8 cellular contexts compared by ENCODE assay signal in the genomic region with DNA sequence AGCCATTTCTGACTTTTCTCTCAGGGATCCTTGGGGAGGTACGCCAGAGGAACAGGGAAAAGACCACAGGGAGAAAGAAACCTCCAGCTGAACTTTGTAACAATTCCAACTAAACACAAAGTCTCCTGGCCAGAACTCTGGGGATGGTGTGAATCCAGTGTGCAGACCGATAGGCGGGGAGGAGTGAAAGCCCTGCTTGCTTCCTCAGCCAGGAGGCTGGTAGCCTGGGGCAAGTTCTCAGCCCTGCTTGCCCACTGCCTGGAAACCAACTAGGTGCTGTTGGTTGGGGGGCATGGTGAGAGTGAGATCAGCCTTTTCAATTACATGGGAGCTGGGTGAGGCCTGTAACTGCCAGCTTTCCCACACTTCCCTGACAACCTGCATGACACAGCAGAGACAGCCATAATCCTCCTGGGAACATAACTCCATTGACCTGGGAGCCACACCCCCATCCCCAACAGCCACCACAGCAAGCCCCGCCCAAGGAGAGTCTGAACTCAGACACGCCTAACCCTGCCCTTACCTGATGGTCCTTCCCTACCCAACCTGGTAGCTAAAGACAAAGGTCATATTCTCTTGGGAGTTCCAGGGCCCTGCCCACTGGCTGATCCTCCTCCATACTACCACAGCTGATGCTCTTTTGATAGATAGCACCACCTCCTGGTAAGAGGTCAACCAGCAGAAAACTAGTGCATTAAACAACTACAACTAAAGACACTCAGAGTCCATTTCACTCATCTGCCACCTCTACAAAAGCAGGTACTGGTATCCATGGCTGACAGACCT.
DNase-seq lines count a peak whose midpoint lies in the region; ATAC-seq and TF ChIP-seq lines count a peak whose summit lies in the region.

No MANE protein-coding gene starts in this region.

- no peaks in the 10 kb centered on the region for H3K27me3 ChIP-seq in cardiac muscle cell

- H3K9me3 Mint-ChIP-seq in activated CD4-positive, alpha-beta memory T cell treated with anti-CD3 and anti-CD28 coated beads for 36 hours: peaks cover 38% of the 10 kb centered on the region

- intact Hi-C loops in left ventricle myocardium superior (cut with micrococcal nuclease): no loop called here
- intact Hi-C loops in activated CD4-positive, alpha-beta memory T cell treated with anti-CD3 and anti-CD28 coated beads for 36 hours (cut with micrococcal nuclease): loop anchor here (1.0 kb wide), 2 partner anchors 233 to 267 kb away; a partner anchor contains a TSS

- DNase-seq in cardiac muscle cell (ENCODE audit: low read depth in 1 of 2, low spot score in 1 of 2) (peak in 1 of 2 donors; percentile 33), left ventricle myocardium superior (no peak), NCI-H526 (lab: John Stamatoyannopoulos, UW) (peak; percentile 48 to 82), epithelial cell of esophagus (ENCODE audit: low read depth) (peak; percentile 85), occipital lobe (lab: John Stamatoyannopoulos, UW) (no peak)
- DNase-seq in activated CD4-positive, alpha-beta memory T cell treated with anti-CD3 and anti-CD28 coated beads for 36 hours: no peak

- no peaks in the 10 kb centered on the region for H3K4me1 ChIP-seq in cardiac muscle cell (ENCODE audit: low read depth)

- CTCF ChIA-PET in activated CD4-positive, alpha-beta memory T cell treated with anti-CD3 and anti-CD28 coated beads for 36 hours (lab: Charles Lee): interaction anchor here (1.0 to 4.2 kb wide), 5 partner anchors 11 to 267 kb away, joined by 3 to 26 read pairs (median 3); a partner anchor contains a TSS

- H3K4me3 Mint-ChIP-seq in activated CD4-positive, alpha-beta memory T cell treated with anti-CD3 and anti-CD28 coated beads for 36 hours: no peak overlapping the region

- H3K27me3 Mint-ChIP-seq in activated CD4-positive, alpha-beta memory T cell treated with anti-CD3 and anti-CD28 coated beads for 36 hours: no peaks in the 10 kb centered on the region

- H3K4me1 Mint-ChIP-seq in activated CD4-positive, alpha-beta memory T cell treated with anti-CD3 and anti-CD28 coated beads for 36 hours (ENCODE audit: low read depth): peaks cover 4% of the 10 kb centered on the region

- H3K36me3 Mint-ChIP-seq in activated CD4-positive, alpha-beta memory T cell treated with anti-CD3 and anti-CD28 coated beads for 36 hours: peaks cover 25% of the 10 kb centered on the region

- peak; percentile 34 for TF ChIP-seq CTCF in cardiac muscle cell (IDR thresholded peaks at IDR 0.05; ENCODE audit: low read depth, low read length)
- peak; percentile 51 for TF ChIP-seq CTCF in epithelial cell of esophagus (IDR thresholded peaks at IDR 0.05; ENCODE audit: insufficient read depth, low read depth, low read length, missing control alignments)

- no peak overlapping the region for H3K4me3 ChIP-seq in cardiac muscle cell
- H3K4me3 ChIP-seq in epithelial cell of esophagus (ENCODE audit: low read length): no peak overlapping the region

- H3K27ac Mint-ChIP-seq in activated CD4-positive, alpha-beta memory T cell treated with anti-CD3 and anti-CD28 coated beads for 36 hours: no peak overlapping the region

- no peaks in the 10 kb centered on the region for H3K36me3 ChIP-seq in cardiac muscle cell

- no peak overlapping the region for H3K27ac ChIP-seq in cardiac muscle cell

- POLR2A ChIA-PET in activated CD4-positive, alpha-beta memory T cell treated with anti-CD3 and anti-CD28 coated beads for 36 hours (lab: Charles Lee): no interaction called here

- ATAC-seq in left ventricle myocardium superior (no peak), HG02571 (IDR thresholded peaks at IDR 0.05; ENCODE audit: unreplicated experiment) (no peak), GM18868 (IDR thresholded peaks at IDR 0.05; ENCODE audit: unreplicated experiment) (no peak)

- H3K9me3 ChIP-seq in cardiac muscle cell (ENCODE audit: low read depth): no peaks in the 10 kb centered on the region

Comparison
In these comparisons a context has a peak if more than half of its experiments do, and no peak if none do; other contexts are left out.
1. DNase-seq: peak in NCI-H526 (2 of 2) and epithelial cell of esophagus (single experiment); none in left ventricle myocardium superior (single experiment), occipital lobe (single experiment) and activated CD4-positive, alpha-beta memory T cell treated with anti-CD3 and anti-CD28 coated beads for 36 hours (single experiment).